In genomic region chr2:85008252-85008651, GRCh38 we compare ENCODE assay signal across 1 cellular context.
TF ChIP-seq lines count a peak whose summit lies in the region.

No MANE protein-coding gene starts in this region.

TF ChIP-seq in GM23338, 12 proteins besides CTCF, POLR2A, EP300 and RAD21:
- TF ChIP-seq ZNF114 (CRISPR knock-in tag; IDR thresholded peaks at IDR 0.05) (no peak), EZH2 (IDR thresholded peaks at IDR 0.05; ENCODE audit: low read depth, unreplicated experiment) (no peak), POLR2AphosphoS5 (IDR thresholded peaks at IDR 0.05; ENCODE audit: low read depth) (no peak), NANOG (IDR thresholded peaks at IDR 0.05; ENCODE audit: borderline replicate concordance) (no peak), JUNB (IDR thresholded peaks at IDR 0.05; ENCODE audit: unreplicated experiment) (no peak), EZH2phosphoT487 (IDR thresholded peaks at IDR 0.05; ENCODE audit: unreplicated experiment) (no peak), REST (IDR thresholded peaks at IDR 0.05; ENCODE audit: unreplicated experiment) (no peak), ETS1 (IDR thresholded peaks at IDR 0.05) (no peak), CREB1 (CRISPR knock-in tag; IDR thresholded peaks at IDR 0.05; ENCODE audit: low read depth) (no peak), STAT1 (IDR thresholded peaks at IDR 0.05; ENCODE audit: unreplicated experiment) (no peak), ZNF331 (CRISPR knock-in tag; IDR thresholded peaks at IDR 0.05; ENCODE audit: low read depth) (no peak), ZNF462 (CRISPR knock-in tag; IDR thresholded peaks at IDR 0.05) (no peak)
